ENCODE assay signal across 14 cellular contexts in the genomic region with DNA sequence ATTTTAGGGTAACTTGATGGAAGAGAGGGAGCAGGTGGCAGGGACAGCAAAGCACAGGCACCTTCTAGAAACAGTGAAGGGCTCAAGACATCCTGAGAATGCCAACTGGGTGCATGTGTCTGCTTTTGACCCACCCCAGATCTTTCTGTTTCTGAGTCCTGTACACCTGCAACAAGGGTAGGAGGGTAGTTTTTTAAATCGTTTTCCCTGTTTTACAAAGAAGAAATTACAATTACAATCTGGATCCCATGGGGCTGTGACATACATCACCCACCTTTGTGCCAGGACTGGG. TPM values are rescaled to one million over a fixed set of nuclear protein-coding genes. Genes with fewer than 3 reads are reported as not detected.
DNase-seq lines count a peak whose midpoint lies in the region; ATAC-seq and TF ChIP-seq lines count a peak whose summit lies in the region.
"Had no signal": no experiment of that assay in that cellular context is flagged by ENCODE, and none has a peak within 500 bp of the region (broad histone marks: within the 10 kb centered on the region; RNA-seq: fewer than 3 reads in every experiment).

No MANE protein-coding gene starts in this region.

- ATAC-seq in CD4-positive, alpha-beta T cell (ENCODE audit: poor library complexity), result peak; percentile 43
- ATAC-seq in HG03442 (IDR thresholded peaks at IDR 0.05; ENCODE audit: unreplicated experiment) (peak; percentile 5), natural killer cell (peak in 2 of 3 donors; percentile 12 to 29), HG03565 (IDR thresholded peaks at IDR 0.05; ENCODE audit: unreplicated experiment) (no peak), GM18907 (IDR thresholded peaks at IDR 0.05; ENCODE audit: unreplicated experiment) (no peak)
- ATAC-seq: sciatic nerve had no signal

- DNase-seq in CD4-positive, alpha-beta T cell, result no peak
- no peak for DNase-seq in activated T-helper 2 cell treated with anti-CD3 and anti-CD28 coated beads, Interferon-gamma antibody, Interleukin-2, Interleukin-4, amounts not matched to agents 10 μg/mL and 5 μg/mL and 100 μg/mL, durations not matched to agents 14 hours and 24 hours and 36 hours (ENCODE audit: low spot score)
- DNase-seq in natural killer cell, result no peak
- DNase-seq in AG20443 (ENCODE audit: low spot score), result no peak
- DNase-seq: KG1; NCI-H1436 treated with DMSO at 0.1 percent for 48 hours; NCI-H2227 treated with DMSO at 0.1 percent for 48 hours; SJCRH30; stimulated activated CD4-positive, alpha-beta T cell treated with anti-CD3 and anti-CD28 coated beads, Interleukin-4, amount 100 ng/mL, for 1 hour had no signal

- H3K27me3 Mint-ChIP-seq in CD4-positive, alpha-beta T cell, result no peaks in the 10 kb centered on the region
- no peaks in the 10 kb centered on the region for H3K27me3 Mint-ChIP-seq in activated T-helper 2 cell treated with anti-CD3 and anti-CD28 coated beads, Interferon-gamma antibody, Interleukin-2, Interleukin-4, amounts not matched to agents 10 μg/mL and 5 μg/mL and 100 μg/mL, durations not matched to agents 14 hours and 24 hours and 36 hours (ENCODE audit: low read depth)
- H3K27me3 Mint-ChIP-seq in natural killer cell (ENCODE audit: low read depth in 2 of 2), result no peaks in the 10 kb centered on the region

- TF ChIP-seq CTCF in CD4-positive, alpha-beta T cell (IDR thresholded peaks at IDR 0.05), result no peak
- no peak for TF ChIP-seq CTCF in natural killer cell (IDR thresholded peaks at IDR 0.05)

- no peaks in the 10 kb centered on the region for H3K36me3 Mint-ChIP-seq in CD4-positive, alpha-beta T cell (ENCODE audit: low read depth)
- peaks cover 10% of the 10 kb centered on the region for H3K36me3 Mint-ChIP-seq in activated T-helper 2 cell treated with anti-CD3 and anti-CD28 coated beads, Interferon-gamma antibody, Interleukin-2, Interleukin-4, amounts not matched to agents 10 μg/mL and 5 μg/mL and 100 μg/mL, durations not matched to agents 14 hours and 24 hours and 36 hours (ENCODE audit: low read depth)
- no peaks in the 10 kb centered on the region for H3K36me3 Mint-ChIP-seq in natural killer cell
- H3K36me3 Mint-ChIP-seq: neural progenitor cell had no signal

- no peak overlapping the region for H3K27ac ChIP-seq in CD4-positive, alpha-beta T cell (ENCODE audit: low read depth, low read length)
- H3K27ac ChIP-seq: neural progenitor cell, SJCRH30 had no signal

- POLR2A ChIA-PET in CD4-positive, alpha-beta T cell (lab: Charles Lee), result interaction anchor here (0.8 to 6.5 kb wide), 8 partner anchors 10 to 292 kb away, joined by 3 to 98 read pairs (median 5); partner anchors contain the start of gene KLF6

- no peaks in the 10 kb centered on the region for H3K9me3 Mint-ChIP-seq in CD4-positive, alpha-beta T cell
- H3K9me3 Mint-ChIP-seq in activated T-helper 2 cell treated with anti-CD3 and anti-CD28 coated beads, Interferon-gamma antibody, Interleukin-2, Interleukin-4, amounts not matched to agents 10 μg/mL and 5 μg/mL and 100 μg/mL, durations not matched to agents 14 hours and 24 hours and 36 hours, result peaks cover 10% of the 10 kb centered on the region
- H3K9me3 Mint-ChIP-seq in natural killer cell, result no peaks in the 10 kb centered on the region
- H3K9me3 Mint-ChIP-seq: neural progenitor cell had no signal

- H3K4me1 Mint-ChIP-seq in CD4-positive, alpha-beta T cell (ENCODE audit: low read depth), result peaks cover 72% of the 10 kb centered on the region
- peaks cover 60% of the 10 kb centered on the region for H3K4me1 Mint-ChIP-seq in activated T-helper 2 cell treated with anti-CD3 and anti-CD28 coated beads, Interferon-gamma antibody, Interleukin-2, Interleukin-4, amounts not matched to agents 10 μg/mL and 5 μg/mL and 100 μg/mL, durations not matched to agents 14 hours and 24 hours and 36 hours (ENCODE audit: low read depth)
- peaks cover 29 to 58% of the 10 kb centered on the region in 2 donors for H3K4me1 Mint-ChIP-seq in natural killer cell

- H3K4me3 Mint-ChIP-seq in CD4-positive, alpha-beta T cell, result peak overlapping the region; percentile 80
- H3K4me3 Mint-ChIP-seq in activated T-helper 2 cell treated with anti-CD3 and anti-CD28 coated beads, Interferon-gamma antibody, Interleukin-2, Interleukin-4, amounts not matched to agents 10 μg/mL and 5 μg/mL and 100 μg/mL, durations not matched to agents 14 hours and 24 hours and 36 hours (ENCODE audit: low read depth), result no peak overlapping the region
- H3K4me3 Mint-ChIP-seq in natural killer cell, result peak overlapping the region; percentile 80
- H3K4me3 Mint-ChIP-seq: neural progenitor cell had no signal

- intact Hi-C loops in CD4-positive, alpha-beta T cell (cut with DNase I, micrococcal nuclease), result no loop called here
- intact Hi-C loops in activated T-helper 2 cell treated with anti-CD3 and anti-CD28 coated beads, Interferon-gamma antibody, Interleukin-2, Interleukin-4, amounts not matched to agents 10 μg/mL and 5 μg/mL and 100 μg/mL, durations not matched to agents 14 hours and 24 hours and 36 hours (cut with micrococcal nuclease), result loop anchor here (1.0 kb wide), 1 partner anchor 8 kb away; no protein-coding TSS in a partner anchor
- intact Hi-C loops in natural killer cell (cut with micrococcal nuclease), result no loop called here

- CTCF ChIA-PET in CD4-positive, alpha-beta T cell (lab: Charles Lee), result interaction anchor here (1.3 kb wide), 1 partner anchor 10 kb away, joined by 3 read pairs; no protein-coding TSS in a partner anchor

- H3K27ac Mint-ChIP-seq in CD4-positive, alpha-beta T cell, result peak overlapping the region; percentile 82
- H3K27ac Mint-ChIP-seq in activated T-helper 2 cell treated with anti-CD3 and anti-CD28 coated beads, Interferon-gamma antibody, Interleukin-2, Interleukin-4, amounts not matched to agents 10 μg/mL and 5 μg/mL and 100 μg/mL, durations not matched to agents 14 hours and 24 hours and 36 hours, result peak overlapping the region; percentile 62
- peak overlapping the region in 1 of 2 donors; percentile 70 for H3K27ac Mint-ChIP-seq in natural killer cell
- H3K27ac Mint-ChIP-seq: neural progenitor cell had no signal

- H3K27me3 ChIP-seq in CD4-positive, alpha-beta T cell (ENCODE audit: control insufficient read depth, insufficient read depth, low read length), result no peaks in the 10 kb centered on the region
- H3K27me3 ChIP-seq: SJCRH30 had no signal

- H3K9me3 ChIP-seq in CD4-positive, alpha-beta T cell (ENCODE audit: control insufficient read depth, low read length), result no peaks in the 10 kb centered on the region
- H3K9me3 ChIP-seq: SJCRH30 had no signal

RNA-seq across cellular contexts. Expression of gene KLF6, which starts 19.7 kb away (rescaled TPM):
- total RNA-seq in CD4-positive, alpha-beta T cell, result 100 to 1,000 TPM; 851 to 874 TPM
- 126 and 129 TPM in 2 replicates for total RNA-seq in activated T-helper 2 cell treated with anti-CD3 and anti-CD28 coated beads, Interferon-gamma antibody, Interleukin-2, Interleukin-4, amounts not matched to agents 10 μg/mL and 5 μg/mL and 100 μg/mL, durations not matched to agents 14 hours and 24 hours and 36 hours
- 1,000 to 10,000 TPM; 1,044 to 1,768 (median 1,056) TPM for total RNA-seq in natural killer cell

Comparison
In these comparisons a context has a peak if more than half of its experiments do, and no peak if none do; other contexts are left out.
1. ATAC-seq: peak in CD4-positive, alpha-beta T cell (single experiment), HG03442 (single experiment) and natural killer cell (2 of 3); none in HG03565 (single experiment) and GM18907 (single experiment).